12 cellular contexts compared by ENCODE assay signal in the genomic region with DNA sequence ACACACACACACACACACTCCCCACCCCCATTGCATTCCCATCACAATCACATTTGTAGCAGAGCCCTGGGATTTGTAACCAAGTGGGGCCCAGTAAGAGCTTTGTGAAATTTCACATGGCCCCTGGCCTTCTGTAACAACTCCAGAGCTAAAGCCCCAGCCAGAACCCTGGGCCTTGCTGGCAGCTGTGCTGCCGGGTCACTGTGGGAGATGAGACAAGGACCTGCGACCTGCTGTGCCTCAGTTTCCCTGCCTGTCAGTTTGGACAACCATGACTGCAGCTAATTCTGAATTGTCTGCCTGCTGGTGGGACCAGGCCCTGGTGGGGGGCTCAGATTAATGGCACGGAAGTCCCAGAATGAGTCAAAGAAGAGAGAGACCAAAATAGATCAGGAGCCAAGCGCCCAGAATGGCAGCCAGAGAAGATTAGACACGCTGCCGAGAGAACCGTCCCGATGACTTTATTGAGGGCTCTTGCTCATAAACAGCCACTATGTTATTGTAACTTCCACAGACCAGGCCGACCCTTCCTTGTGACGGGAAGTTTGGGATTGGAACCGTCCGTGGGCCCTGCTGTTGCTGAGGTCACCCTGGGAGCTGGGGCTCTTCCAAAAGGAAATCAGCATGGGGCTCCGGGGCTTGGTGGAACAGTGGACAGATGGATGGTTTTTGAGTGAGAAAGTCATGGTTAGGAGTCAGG.
DNase-seq lines count a peak whose midpoint lies in the region; ATAC-seq and TF ChIP-seq lines count a peak whose summit lies in the region.
"Had no signal": no experiment of that assay in that cellular context is flagged by ENCODE, and none has a peak within 500 bp of the region (broad histone marks: within the 10 kb centered on the region; RNA-seq: fewer than 3 reads in every experiment).

No MANE protein-coding gene starts in this region.

- TF ChIP-seq POLR2A in upper lobe of left lung (IDR thresholded peaks at IDR 0.05), result no peak

- peaks cover 4% of the 10 kb centered on the region for H3K36me3 Mint-ChIP-seq in activated B cell treated with CpG ODN at 0.5 μM for 24 hours (ENCODE audit: low read depth)
- H3K36me3 Mint-ChIP-seq: natural killer cell treated with Interleukin-12 subunit alpha and Interleukin-12 subunit beta and Interleukin-15 and Interleukin-18, amount 100 ng/mL, for 72 hours had no signal

- H3K4me1 ChIP-seq in osteoblast (ENCODE audit: insufficient read depth, low read length) (peaks cover 28% of the 10 kb centered on the region), upper lobe of left lung (peaks cover 31 to 34% (median 33%) of the 10 kb centered on the region in 4 donors)

- no peak overlapping the region for H3K27ac ChIP-seq in osteoblast (ENCODE audit: low read depth, low read length)
- peak overlapping the region; percentile 44 to 69 (median 65) for H3K27ac ChIP-seq in upper lobe of left lung

- H3K4me3 ChIP-seq in osteoblast (ENCODE audit: insufficient read depth, low read length), result no peak overlapping the region
- no peak overlapping the region for H3K4me3 ChIP-seq in upper lobe of left lung

- WGBS in upper lobe of left lung, 2 donors, result 91 to 92% methylated on average over 10 to 13 of the region's 13 CpGs

- peak overlapping the region; percentile 35 for H3K27ac Mint-ChIP-seq in activated B cell treated with CpG ODN at 0.5 μM for 24 hours
- H3K27ac Mint-ChIP-seq: natural killer cell treated with Interleukin-12 subunit alpha and Interleukin-12 subunit beta and Interleukin-15 and Interleukin-18, amount 100 ng/mL, for 72 hours had no signal

- CTCF ChIA-PET in activated B cell treated with CpG ODN at 0.5 μM for 24 hours (lab: Charles Lee), result interaction anchor here (1.2 kb wide), 1 partner anchor 8 kb away, joined by 4 read pairs; no protein-coding TSS in a partner anchor

- no peak for DNase-seq in activated B cell treated with CpG ODN at 0.5 μM for 24 hours
- DNase-seq in Right ventricle myocardium superior, result peak; percentile 58
- DNase-seq in osteoblast (ENCODE audit: insufficient read length, low spot score, missing footprints), result no peak
- peak in 1 of 2 donors; percentile 18 for DNase-seq in upper lobe of left lung
- DNase-seq in cerebellar cortex (ENCODE audit: low spot score), result no peak
- DNase-seq in stimulated activated CD4-positive, alpha-beta T cell treated with anti-CD3 and anti-CD28 coated beads, Interleukin-12 subunit alpha, Interleukin-12 subunit beta, amount 100 ng/mL, for 4 hours, result no peak
- DNase-seq: COR-L47; NCI-H1694 treated with DMSO at 0.1 percent for 48 hours; stimulated activated naive CD4-positive, alpha-beta T cell had no signal

- H3K9me3 ChIP-seq in osteoblast (ENCODE audit: low read depth, low read length) (no peaks in the 10 kb centered on the region), upper lobe of left lung (no peaks in the 10 kb centered on the region)

- no peak overlapping the region for H3K4me2 ChIP-seq in osteoblast (ENCODE audit: insufficient read depth, low read length)

- intact Hi-C loops in activated B cell treated with CpG ODN at 0.5 μM for 24 hours (cut with micrococcal nuclease), result no loop called here
- intact Hi-C loops in Right ventricle myocardium superior (cut with DNase I), result no loop called here

- POLR2A ChIA-PET in activated B cell treated with CpG ODN at 0.5 μM for 24 hours (lab: Charles Lee), result interaction anchor here (1.0 to 1.2 kb wide), 5 partner anchors 10 to 117 kb away, joined by 3 to 4 read pairs (median 3); no protein-coding TSS in a partner anchor

- H3K4me3 Mint-ChIP-seq in activated B cell treated with CpG ODN at 0.5 μM for 24 hours, result no peak overlapping the region
- H3K4me3 Mint-ChIP-seq: natural killer cell treated with Interleukin-12 subunit alpha and Interleukin-12 subunit beta and Interleukin-15 and Interleukin-18, amount 100 ng/mL, for 72 hours had no signal

- H3K9me3 Mint-ChIP-seq in activated B cell treated with CpG ODN at 0.5 μM for 24 hours, result no peaks in the 10 kb centered on the region
- H3K9me3 Mint-ChIP-seq: IgD-negative memory B cell had no signal

- H4K20me1 ChIP-seq in osteoblast (ENCODE audit: insufficient read depth, low read length), result no peaks in the 10 kb centered on the region

- no peaks in the 10 kb centered on the region for H3K27me3 Mint-ChIP-seq in activated B cell treated with CpG ODN at 0.5 μM for 24 hours
- H3K27me3 Mint-ChIP-seq: IgD-negative memory B cell had no signal

- no peak for TF ChIP-seq EP300 in upper lobe of left lung (IDR thresholded peaks at IDR 0.05)

- H3K27me3 ChIP-seq in osteoblast (ENCODE audit: insufficient read depth, low read length) (no peaks in the 10 kb centered on the region), upper lobe of left lung (no peaks in the 10 kb centered on the region)

- H2AFZ ChIP-seq in osteoblast (ENCODE audit: low read length), result peak overlapping the region; percentile 11

- H3K4me1 Mint-ChIP-seq in activated B cell treated with CpG ODN at 0.5 μM for 24 hours, result peaks cover 64% of the 10 kb centered on the region

- TF ChIP-seq CTCF in activated B cell treated with CpG ODN at 0.5 μM for 24 hours (IDR thresholded peaks at IDR 0.05) (no peak), osteoblast (IDR thresholded peaks at IDR 0.05; ENCODE audit: extremely low read depth, low read depth, low read length) (no peak), upper lobe of left lung (IDR thresholded peaks at IDR 0.05) (no peak)

- ATAC-seq in activated B cell treated with CpG ODN at 0.5 μM for 24 hours (ENCODE audit: low read depth), result no peak
- peak; percentile 39 for ATAC-seq in Right ventricle myocardium superior (ENCODE audit: poor library complexity)
- no peak for ATAC-seq in upper lobe of left lung (ENCODE audit: low FRiP score in 2 of 2)
- ATAC-seq in GM18520 (IDR thresholded peaks at IDR 0.05; ENCODE audit: unreplicated experiment), result no peak
- ATAC-seq: natural killer cell treated with Interleukin-12 subunit alpha and Interleukin-12 subunit beta and Interleukin-15 and Interleukin-18, amount 100 ng/mL, for 72 hours had no signal

- H3K36me3 ChIP-seq in osteoblast (ENCODE audit: insufficient read depth, low read length), result no peaks in the 10 kb centered on the region
- no peaks in the 10 kb centered on the region for H3K36me3 ChIP-seq in upper lobe of left lung

- no peaks in the 10 kb centered on the region for H3K79me2 ChIP-seq in osteoblast (ENCODE audit: insufficient read depth, low read length)
